10 cellular contexts compared by ENCODE assay signal in genomic region chr20:3658708-3659491, GRCh38. TPM values are rescaled to one million over a fixed set of nuclear protein-coding genes. Genes with fewer than 3 reads are reported as not detected.
DNase-seq lines count a peak whose midpoint lies in the region; ATAC-seq, FAIRE-seq and TF ChIP-seq lines count a peak whose summit lies in the region.
"Had no signal": no experiment of that assay in that cellular context is flagged by ENCODE, and none has a peak within 500 bp of the region (broad histone marks: within the 10 kb centered on the region; RNA-seq: fewer than 3 reads in every experiment).

No MANE protein-coding gene starts in this region.

- POLR2A ChIA-PET in IMR-90 (lab: Charles Lee; ENCODE audit: unreplicated experiment) (no interaction called here), SK-N-SH (lab: Yijun Ruan, JAX) (no interaction called here)

- H3K9me2 ChIP-seq in SK-N-SH = no peaks in the 10 kb centered on the region

- H3K9me3 ChIP-seq in IMR-90 (ENCODE audit: control insufficient read depth, insufficient read depth, low read length) = peaks cover 5% of the 10 kb centered on the region; the same call in 1 of the 2 replicates
- H3K9me3 ChIP-seq in SK-N-SH = no peaks in the 10 kb centered on the region

- no peak overlapping the region for H2AK5ac ChIP-seq in IMR-90 (ENCODE audit: low read depth, low read length)

- no peak overlapping the region for H4K5ac ChIP-seq in IMR-90 (ENCODE audit: low read depth, low read length)

- no peak overlapping the region for H2BK5ac ChIP-seq in IMR-90 (ENCODE audit: low read depth, low read length, poor library complexity, severe bottlenecking)

- H4K20me1 ChIP-seq in IMR-90 (ENCODE audit: insufficient read depth, low read length) (0 out of 2 replicates have a peak, but pooled peaks cover 3% of the 10 kb centered on the region), SK-N-SH (ENCODE audit: insufficient read depth) (no peaks in the 10 kb centered on the region)

- H3K4me2 ChIP-seq in IMR-90 (ENCODE audit: low read depth, low read length) = no peak overlapping the region
- no peak overlapping the region for H3K4me2 ChIP-seq in SK-N-SH

- no peak overlapping the region for H3K27ac ChIP-seq in IMR-90 (ENCODE audit: insufficient read depth, low read length)
- H3K27ac ChIP-seq in SK-N-SH (ENCODE audit: low read depth in 2 of 2, low read length in 1 of 2) = no peak overlapping the region

- no peak overlapping the region for H2BK120ac ChIP-seq in IMR-90 (ENCODE audit: low read depth, low read length)

- H3K56ac ChIP-seq in IMR-90 (ENCODE audit: extremely low read depth, insufficient read depth, low read length) = no peak overlapping the region

- BruUV-seq in IMR-90 (replicated peaks; lab: Mats Ljungman, UMichigan) = no TSS peak

- in situ Hi-C loops in IMR-90 (cut with MboI; ENCODE audit: low sequenced_read_pairs) = no loop called here

- no peak overlapping the region for H3K4ac ChIP-seq in IMR-90 (ENCODE audit: low read depth, low read length)

- no peak overlapping the region for H2AK9ac ChIP-seq in IMR-90 (replicated peaks; ENCODE audit: low read depth, low read length, poor library complexity)

- H3K27me3 ChIP-seq in IMR-90 (ENCODE audit: control insufficient read depth, insufficient read depth, low read length) (peaks cover 62% of the 10 kb centered on the region), SK-N-SH (ENCODE audit: insufficient read depth) (peaks cover 41% of the 10 kb centered on the region)

- no peak for TF ChIP-seq CTCF in IMR-90 (conservative IDR thresholded peaks at IDR 0.05; ENCODE audit: low read depth, low read length)
- TF ChIP-seq CTCF in SK-N-SH (IDR thresholded peaks at IDR 0.05) = no peak

- H3K9me1 ChIP-seq in IMR-90 (ENCODE audit: insufficient read depth, low read length) = no peaks in the 10 kb centered on the region

- no peak overlapping the region for H2BK15ac ChIP-seq in IMR-90 (ENCODE audit: low read depth, low read length)

- CTCF ChIA-PET in IMR-90 (lab: Yijun Ruan, JAX) (no interaction called here), SK-N-SH (lab: Yijun Ruan, JAX) (interaction anchor here (0.9 to 1.9 kb wide), 6 partner anchors 9 to 102 kb away, joined by 3 to 11 read pairs (median 4); no protein-coding TSS in a partner anchor)

- TF ChIP-seq RAD21 in IMR-90 (IDR thresholded peaks at IDR 0.05; ENCODE audit: low read length) (no peak), SK-N-SH (IDR thresholded peaks at IDR 0.05; ENCODE audit: low read length) (no peak)

- 47% methylated on average over 5 of the region's 8 CpGs; no CpG with 5 or more reads in 1 of the 2 experiments for WGBS in IMR-90 (ENCODE audit: extremely low coverage in 2 of 2, insufficient read length in 1 of 2), 2 experiments
- WGBS in SK-N-SH (ENCODE audit: low lambda C conversion rate) = 74% methylated on average over 8 of the region's 8 CpGs

- TF ChIP-seq POLR2A in IMR-90 (IDR thresholded peaks at IDR 0.05; ENCODE audit: low read depth, low read length) = no peak

- no peak for FAIRE-seq in RCC 7860 (lab: Jason Lieb, UNC)

- DNase-seq in IMR-90 (no peak), inferior parietal cortex (ENCODE audit: extremely low spot score) (peak; percentile 15), GOT3 (lab: John Stamatoyannopoulos, UW) (no peak), OCI-M2 (lab: John Stamatoyannopoulos, UW; ENCODE audit: unreplicated experiment) (no peak), RCC 7860 (ENCODE audit: low spot score) (no peak), SK-N-SH (no peak)

- ATAC-seq in GM18861 (IDR thresholded peaks at IDR 0.05; ENCODE audit: unreplicated experiment) = peak; percentile 91
- ATAC-seq in GM21723 (IDR thresholded peaks at IDR 0.05; ENCODE audit: unreplicated experiment) = peak; percentile 94
- peak; percentile 44; the same call in 1 of the 2 replicates for ATAC-seq in IMR-90 (ENCODE audit: low read depth)

- H2AFZ ChIP-seq in IMR-90 (replicated peaks; ENCODE audit: low read length, poor library complexity) (peak overlapping the region; percentile 87), SK-N-SH (ENCODE audit: low read depth) (no peak overlapping the region)

- peak overlapping the region in 1 of 2 experiments; percentile 51; a peak in 1 of 4 replicates for H4K8ac ChIP-seq in IMR-90 (ENCODE audit: low read depth in 2 of 2, low read length in 2 of 2)

- no peak overlapping the region for H4K91ac ChIP-seq in IMR-90 (ENCODE audit: insufficient read depth, low read depth, low read length)

- no peak overlapping the region for H2BK20ac ChIP-seq in IMR-90 (ENCODE audit: low read depth, low read length)

- no peaks in the 10 kb centered on the region for H3K79me2 ChIP-seq in SK-N-SH (ENCODE audit: insufficient read depth)

- H3K9ac ChIP-seq in IMR-90 (ENCODE audit: low read depth, low read length) (no peak overlapping the region), SK-N-SH (no peak overlapping the region)

- no peaks in the 10 kb centered on the region for H3K4me1 ChIP-seq in IMR-90 (ENCODE audit: control insufficient read depth, insufficient read depth, low read length)
- H3K4me1 ChIP-seq in SK-N-SH (ENCODE audit: control insufficient read depth in 1 of 2, insufficient read depth in 2 of 2, low read depth in 1 of 2, low read length in 1 of 2) = peaks cover 0 to 13% of the 10 kb centered on the region in 2 experiments; a peak in 1 of 4 replicates

- H3K36me3 ChIP-seq in IMR-90 (ENCODE audit: control insufficient read depth, insufficient read depth, low read length) (no peaks in the 10 kb centered on the region), SK-N-SH (replicated peaks in 1 of 2; ENCODE audit: control insufficient read depth in 1 of 2, insufficient read depth in 2 of 2, low read length in 1 of 2) (no peaks in the 10 kb centered on the region)

- H3F3A ChIP-seq in SK-N-SH (replicated peaks; ENCODE audit: insufficient read depth) = no peaks in the 10 kb centered on the region

- dilution Hi-C loops in IMR-90 (cut with HindIII; ENCODE audit: low sequenced_read_pairs, unreplicated experiment) = no loop called here

- H3K79me1 ChIP-seq in IMR-90 (ENCODE audit: low read depth in 1 of 2, low read length in 2 of 2) = no peaks in the 10 kb centered on the region

- H3K4me3 ChIP-seq in IMR-90 (ENCODE audit: insufficient read depth, low read depth, low read length) (no peak overlapping the region), SK-N-SH (ENCODE audit: low read depth in 2 of 2, low read length in 1 of 2) (no peak overlapping the region)

- no peak overlapping the region for H3K23ac ChIP-seq in IMR-90 (ENCODE audit: low read depth, low read length)

- H3K18ac ChIP-seq in IMR-90 (ENCODE audit: low read depth, low read length) = no peak overlapping the region

- H3K14ac ChIP-seq in IMR-90 (replicated peaks; ENCODE audit: low read depth, low read length) = no peak overlapping the region

- intact Hi-C loops in IMR-90 (cut with micrococcal nuclease) = no loop called here

- TF ChIP-seq EP300 in SK-N-SH (IDR thresholded peaks at IDR 0.05; ENCODE audit: borderline replicate concordance in 1 of 2, low read depth in 1 of 2, low read length in 1 of 2) = no peak

TF ChIP-seq in IMR-90, 13 proteins besides CTCF, POLR2A, EP300 and RAD21 (continues in another document):
- TF ChIP-seq NFE2L2 (IDR thresholded peaks at IDR 0.05; ENCODE audit: low read depth, low read length) (no peak), MAFK (IDR thresholded peaks at IDR 0.05; ENCODE audit: low read depth, low read length) (no peak), BHLHE40 (IDR thresholded peaks at IDR 0.05; ENCODE audit: low read depth, low read length) (no peak), RFX5 (IDR thresholded peaks at IDR 0.05; ENCODE audit: low read depth, low read length) (no peak), FOS (IDR thresholded peaks at IDR 0.05; ENCODE audit: low read depth, low read length) (no peak)

TF ChIP-seq in SK-N-SH, 30 proteins besides CTCF, POLR2A, EP300 and RAD21 (continues in another document):
- TF ChIP-seq JUND (IDR thresholded peaks at IDR 0.05) (no peak), TAF1 (IDR thresholded peaks at IDR 0.05; ENCODE audit: borderline replicate concordance, low read depth, low read length) (no peak), CHD2 (IDR thresholded peaks at IDR 0.05; ENCODE audit: low read length, partially characterized antibody) (no peak), MEF2A (IDR thresholded peaks at IDR 0.05; ENCODE audit: borderline replicate concordance, low read depth) (no peak), ZBTB33 (IDR thresholded peaks at IDR 0.05; ENCODE audit: borderline replicate concordance, low read depth) (no peak), FOXM1 (IDR thresholded peaks at IDR 0.05; ENCODE audit: low read depth) (no peak)

RNA-seq across cellular contexts. Expression of gene GFRA4, which starts 4.3 kb away (rescaled TPM):
- total RNA-seq in IMR-90 (2012; rRNA removed) = not detected in 2 replicates
- polyA plus RNA-seq in IMR-90 (2012; rRNA removed) = not detected in 2 replicates
- not detected in 2 replicates for polyA plus RNA-seq in IMR-90 (2012; cell fraction: cytosol; rRNA removed)
- not detected in 2 replicates for polyA plus RNA-seq in IMR-90 (2012; cell fraction: nucleus; rRNA removed; ENCODE audit: low replicate concordance)
- not detected in 2 replicates for polyA plus RNA-seq in SK-N-SH (2012; rRNA removed)
- not detected in 2 replicates for polyA plus RNA-seq in SK-N-SH (2012; cell fraction: cytosol; rRNA removed)
- polyA plus RNA-seq in SK-N-SH (2012; cell fraction: nucleus; rRNA removed) = not detected in 2 replicates
- total RNA-seq: liver had no signal
- polyA plus RNA-seq: adipose tissue, liver had no signal

RNA-seq across cellular contexts. Expression of gene ADAM33, which starts 22.9 kb away (rescaled TPM):
- under 0.01 and 0.18 TPM in 2 replicates for total RNA-seq in IMR-90 (2012; rRNA removed)
- polyA plus RNA-seq in IMR-90 (2012; rRNA removed) (1.6 and 1.7 TPM in 2 replicates), SK-N-SH (2012; rRNA removed) (4.8 and 5.0 TPM in 2 replicates)
- 0.13 and 0.60 TPM in 2 replicates for polyA plus RNA-seq in IMR-90 (2012; cell fraction: cytosol; rRNA removed)
- polyA plus RNA-seq in IMR-90 (2012; cell fraction: nucleus; rRNA removed; ENCODE audit: low replicate concordance) = 17.6 and 23.5 TPM in 2 replicates
- polyA plus RNA-seq in SK-N-SH (2012; cell fraction: cytosol; rRNA removed) = 0.53 and 0.87 TPM in 2 replicates
- 33.0 and 43.2 TPM in 2 replicates for polyA plus RNA-seq in SK-N-SH (2012; cell fraction: nucleus; rRNA removed)

RNA-seq across cellular contexts. Expression of gene SIGLEC1, which starts 53.5 kb away (rescaled TPM):
- not detected in 2 replicates for total RNA-seq in IMR-90 (2012; rRNA removed)
- not detected in 2 replicates for polyA plus RNA-seq in IMR-90 (2012; rRNA removed)
- polyA plus RNA-seq in IMR-90 (2012; cell fraction: cytosol; rRNA removed) = not detected in 2 replicates
- polyA plus RNA-seq in IMR-90 (2012; cell fraction: nucleus; rRNA removed; ENCODE audit: low replicate concordance) = 0.01 TPM in 1 of 2 replicates, not detected in the other
- polyA plus RNA-seq in SK-N-SH (2012; rRNA removed) = not detected in 2 replicates
- polyA plus RNA-seq in SK-N-SH (2012; cell fraction: cytosol; rRNA removed) = not detected in 2 replicates
- 0.01 TPM in 2 replicates for polyA plus RNA-seq in SK-N-SH (2012; cell fraction: nucleus; rRNA removed)

Comparison
In these comparisons a context has a peak if more than half of its experiments do, and no peak if none do; other contexts are left out.
1. ATAC-seq: peak in every context shown above with its lines; median percentile 94 in GM21723; 91 in GM18861; 44 in IMR-90.